1 cellular context compared by ENCODE assay signal in the genomic region with DNA sequence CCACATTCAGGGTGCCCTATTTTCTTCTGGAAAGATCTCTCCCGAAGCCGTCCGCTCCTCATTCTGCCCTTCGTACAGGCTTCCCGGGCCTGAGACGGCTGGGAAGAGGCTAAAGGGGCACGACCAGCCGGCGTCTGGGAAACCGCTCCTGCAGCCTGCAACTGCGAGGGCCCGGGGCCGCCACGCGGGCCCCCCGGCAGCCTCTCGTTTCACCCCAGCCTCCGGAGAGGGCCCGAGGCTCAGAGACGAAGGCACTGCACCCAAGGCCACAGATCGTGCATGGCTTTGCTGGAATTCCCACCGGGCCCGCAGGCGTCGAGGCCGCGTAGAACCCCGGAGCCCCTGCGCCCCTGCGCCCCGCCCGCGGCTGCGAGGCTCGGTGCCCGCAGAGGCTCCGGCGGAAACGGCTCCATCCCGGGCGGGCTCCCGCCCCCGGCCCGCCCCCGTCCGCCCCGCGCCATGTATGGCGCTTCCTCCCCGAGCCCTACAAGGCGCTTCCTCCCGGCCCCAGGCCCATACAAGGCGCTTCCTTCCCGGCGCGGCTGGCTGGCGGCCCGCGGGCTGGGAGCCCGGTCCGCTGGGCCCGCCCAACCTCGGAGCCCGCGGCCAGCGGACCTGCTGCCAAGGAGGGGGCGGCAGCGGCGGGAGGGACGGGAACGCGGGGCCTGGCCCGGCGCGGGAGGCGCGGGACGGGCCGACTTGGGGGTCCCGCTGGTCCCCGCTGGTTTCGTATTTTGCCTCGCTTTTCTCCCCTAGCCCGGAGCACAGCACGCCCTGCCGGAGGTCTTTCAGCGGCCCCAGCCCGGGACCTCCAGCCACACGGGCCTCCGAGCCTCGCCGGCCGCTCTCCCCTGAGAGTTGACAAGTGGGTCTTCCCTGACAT.
A peak's percentile ranks its signal among the peaks of the same experiment; 100 is the strongest.
TF ChIP-seq lines count a peak whose summit lies in the region.

No MANE protein-coding gene starts in this region.

TF ChIP-seq in K562, 482 proteins besides CTCF, POLR2A, EP300 and RAD21 (continued from another document and continues in another):
- TF ChIP-seq UBTF (IDR thresholded peaks at IDR 0.05; ENCODE audit: borderline replicate concordance in 1 of 2, low read depth in 2 of 2, low read length in 2 of 2) (peak; percentile 55 to 72; a peak in 3 of 4 replicates), RBM34 (IDR thresholded peaks at IDR 0.05; ENCODE audit: borderline replicate concordance, insufficient read depth, low read length) (0 out of 2 replicates have a peak, but pooled peaks have one; percentile 44), ZBTB7A (IDR thresholded peaks at IDR 0.05; ENCODE audit: borderline replicate concordance, control insufficient read depth, low read depth, low read length) (peak; percentile 88), HMG20B (CRISPR knock-in tag; IDR thresholded peaks at IDR 0.05) (no peak), TAF1 (IDR thresholded peaks at IDR 0.05; ENCODE audit: control insufficient read depth, extremely low read depth, insufficient read depth, low read length, severe bottlenecking) (peak; percentile 57), EP400 (IDR thresholded peaks at IDR 0.05) (no peak; the same call in 1 of the 2 replicates), ZBTB9 (CRISPR knock-in tag; IDR thresholded peaks at IDR 0.05) (0 out of 2 replicates have a peak, but pooled peaks have one; percentile 15), L3MBTL2 (IDR thresholded peaks at IDR 0.05) (peak; percentile 85), NCOA4 (IDR thresholded peaks at IDR 0.05; ENCODE audit: partially characterized antibody) (no peak), MAZ (CRISPR knock-in tag; conservative IDR thresholded peaks at IDR 0.05 in 1 of 2, IDR thresholded peaks at IDR 0.05 in 1 of 2) (peak; percentile 18 to 67), DDX20 (tag; IDR thresholded peaks at IDR 0.05; ENCODE audit: low read depth) (no peak), SRF (CRISPR knock-in tag; IDR thresholded peaks at IDR 0.05) (peak; percentile 96 to 97), ZNF12 (CRISPR knock-in tag; IDR thresholded peaks at IDR 0.05) (no peak), RBFOX2 (IDR thresholded peaks at IDR 0.05; ENCODE audit: low read depth, low read length) (peak; percentile 92), SPI1 (IDR thresholded peaks at IDR 0.05; ENCODE audit: borderline replicate concordance, low read depth, low read length) (peak; percentile 78; the same call in 1 of the 2 replicates), RFX5 (IDR thresholded peaks at IDR 0.05; ENCODE audit: low read depth, low read length) (no peak)
- TF ChIP-seq, protein P1, sequence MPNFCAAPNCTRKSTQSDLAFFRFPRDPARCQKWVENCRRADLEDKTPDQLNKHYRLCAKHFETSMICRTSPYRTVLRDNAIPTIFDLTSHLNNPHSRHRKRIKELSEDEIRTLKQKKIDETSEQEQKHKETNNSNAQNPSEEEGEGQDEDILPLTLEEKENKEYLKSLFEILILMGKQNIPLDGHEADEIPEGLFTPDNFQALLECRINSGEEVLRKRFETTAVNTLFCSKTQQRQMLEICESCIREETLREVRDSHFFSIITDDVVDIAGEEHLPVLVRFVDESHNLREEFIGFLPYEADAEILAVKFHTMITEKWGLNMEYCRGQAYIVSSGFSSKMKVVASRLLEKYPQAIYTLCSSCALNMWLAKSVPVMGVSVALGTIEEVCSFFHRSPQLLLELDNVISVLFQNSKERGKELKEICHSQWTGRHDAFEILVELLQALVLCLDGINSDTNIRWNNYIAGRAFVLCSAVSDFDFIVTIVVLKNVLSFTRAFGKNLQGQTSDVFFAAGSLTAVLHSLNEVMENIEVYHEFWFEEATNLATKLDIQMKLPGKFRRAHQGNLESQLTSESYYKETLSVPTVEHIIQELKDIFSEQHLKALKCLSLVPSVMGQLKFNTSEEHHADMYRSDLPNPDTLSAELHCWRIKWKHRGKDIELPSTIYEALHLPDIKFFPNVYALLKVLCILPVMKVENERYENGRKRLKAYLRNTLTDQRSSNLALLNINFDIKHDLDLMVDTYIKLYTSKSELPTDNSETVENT (CRISPR knock-in tag; IDR thresholded peaks at IDR 0.05), result peak; percentile 63; the same call in 1 of the 2 replicates
- TF ChIP-seq, protein P2, sequence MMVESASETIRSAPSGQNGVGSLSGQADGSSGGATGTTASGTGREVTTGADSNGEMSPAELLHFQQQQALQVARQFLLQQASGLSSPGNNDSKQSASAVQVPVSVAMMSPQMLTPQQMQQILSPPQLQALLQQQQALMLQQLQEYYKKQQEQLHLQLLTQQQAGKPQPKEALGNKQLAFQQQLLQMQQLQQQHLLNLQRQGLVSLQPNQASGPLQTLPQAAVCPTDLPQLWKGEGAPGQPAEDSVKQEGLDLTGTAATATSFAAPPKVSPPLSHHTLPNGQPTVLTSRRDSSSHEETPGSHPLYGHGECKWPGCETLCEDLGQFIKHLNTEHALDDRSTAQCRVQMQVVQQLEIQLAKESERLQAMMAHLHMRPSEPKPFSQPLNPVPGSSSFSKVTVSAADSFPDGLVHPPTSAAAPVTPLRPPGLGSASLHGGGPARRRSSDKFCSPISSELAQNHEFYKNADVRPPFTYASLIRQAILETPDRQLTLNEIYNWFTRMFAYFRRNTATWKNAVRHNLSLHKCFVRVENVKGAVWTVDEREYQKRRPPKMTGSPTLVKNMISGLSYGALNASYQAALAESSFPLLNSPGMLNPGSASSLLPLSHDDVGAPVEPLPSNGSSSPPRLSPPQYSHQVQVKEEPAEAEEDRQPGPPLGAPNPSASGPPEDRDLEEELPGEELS (CRISPR knock-in tag; IDR thresholded peaks at IDR 0.05; ENCODE audit: borderline replicate concordance), result no peak
- TF ChIP-seq, protein P3, sequence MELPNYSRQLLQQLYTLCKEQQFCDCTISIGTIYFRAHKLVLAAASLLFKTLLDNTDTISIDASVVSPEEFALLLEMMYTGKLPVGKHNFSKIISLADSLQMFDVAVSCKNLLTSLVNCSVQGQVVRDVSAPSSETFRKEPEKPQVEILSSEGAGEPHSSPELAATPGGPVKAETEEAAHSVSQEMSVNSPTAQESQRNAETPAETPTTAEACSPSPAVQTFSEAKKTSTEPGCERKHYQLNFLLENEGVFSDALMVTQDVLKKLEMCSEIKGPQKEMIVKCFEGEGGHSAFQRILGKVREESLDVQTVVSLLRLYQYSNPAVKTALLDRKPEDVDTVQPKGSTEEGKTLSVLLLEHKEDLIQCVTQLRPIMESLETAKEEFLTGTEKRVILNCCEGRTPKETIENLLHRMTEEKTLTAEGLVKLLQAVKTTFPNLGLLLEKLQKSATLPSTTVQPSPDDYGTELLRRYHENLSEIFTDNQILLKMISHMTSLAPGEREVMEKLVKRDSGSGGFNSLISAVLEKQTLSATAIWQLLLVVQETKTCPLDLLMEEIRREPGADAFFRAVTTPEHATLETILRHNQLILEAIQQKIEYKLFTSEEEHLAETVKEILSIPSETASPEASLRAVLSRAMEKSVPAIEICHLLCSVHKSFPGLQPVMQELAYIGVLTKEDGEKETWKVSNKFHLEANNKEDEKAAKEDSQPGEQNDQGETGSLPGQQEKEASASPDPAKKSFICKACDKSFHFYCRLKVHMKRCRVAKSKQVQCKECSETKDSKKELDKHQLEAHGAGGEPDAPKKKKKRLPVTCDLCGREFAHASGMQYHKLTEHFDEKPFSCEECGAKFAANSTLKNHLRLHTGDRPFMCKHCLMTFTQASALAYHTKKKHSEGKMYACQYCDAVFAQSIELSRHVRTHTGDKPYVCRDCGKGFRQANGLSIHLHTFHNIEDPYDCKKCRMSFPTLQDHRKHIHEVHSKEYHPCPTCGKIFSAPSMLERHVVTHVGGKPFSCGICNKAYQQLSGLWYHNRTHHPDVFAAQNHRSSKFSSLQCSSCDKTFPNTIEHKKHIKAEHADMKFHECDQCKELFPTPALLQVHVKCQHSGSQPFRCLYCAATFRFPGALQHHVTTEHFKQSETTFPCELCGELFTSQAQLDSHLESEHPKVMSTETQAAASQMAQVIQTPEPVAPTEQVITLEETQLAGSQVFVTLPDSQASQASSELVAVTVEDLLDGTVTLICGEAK (IDR thresholded peaks at IDR 0.05), result peak; percentile 35
- TF ChIP-seq, protein P3 (CRISPR knock-in tag; IDR thresholded peaks at IDR 0.05), result no peak
- TF ChIP-seq, protein P4, sequence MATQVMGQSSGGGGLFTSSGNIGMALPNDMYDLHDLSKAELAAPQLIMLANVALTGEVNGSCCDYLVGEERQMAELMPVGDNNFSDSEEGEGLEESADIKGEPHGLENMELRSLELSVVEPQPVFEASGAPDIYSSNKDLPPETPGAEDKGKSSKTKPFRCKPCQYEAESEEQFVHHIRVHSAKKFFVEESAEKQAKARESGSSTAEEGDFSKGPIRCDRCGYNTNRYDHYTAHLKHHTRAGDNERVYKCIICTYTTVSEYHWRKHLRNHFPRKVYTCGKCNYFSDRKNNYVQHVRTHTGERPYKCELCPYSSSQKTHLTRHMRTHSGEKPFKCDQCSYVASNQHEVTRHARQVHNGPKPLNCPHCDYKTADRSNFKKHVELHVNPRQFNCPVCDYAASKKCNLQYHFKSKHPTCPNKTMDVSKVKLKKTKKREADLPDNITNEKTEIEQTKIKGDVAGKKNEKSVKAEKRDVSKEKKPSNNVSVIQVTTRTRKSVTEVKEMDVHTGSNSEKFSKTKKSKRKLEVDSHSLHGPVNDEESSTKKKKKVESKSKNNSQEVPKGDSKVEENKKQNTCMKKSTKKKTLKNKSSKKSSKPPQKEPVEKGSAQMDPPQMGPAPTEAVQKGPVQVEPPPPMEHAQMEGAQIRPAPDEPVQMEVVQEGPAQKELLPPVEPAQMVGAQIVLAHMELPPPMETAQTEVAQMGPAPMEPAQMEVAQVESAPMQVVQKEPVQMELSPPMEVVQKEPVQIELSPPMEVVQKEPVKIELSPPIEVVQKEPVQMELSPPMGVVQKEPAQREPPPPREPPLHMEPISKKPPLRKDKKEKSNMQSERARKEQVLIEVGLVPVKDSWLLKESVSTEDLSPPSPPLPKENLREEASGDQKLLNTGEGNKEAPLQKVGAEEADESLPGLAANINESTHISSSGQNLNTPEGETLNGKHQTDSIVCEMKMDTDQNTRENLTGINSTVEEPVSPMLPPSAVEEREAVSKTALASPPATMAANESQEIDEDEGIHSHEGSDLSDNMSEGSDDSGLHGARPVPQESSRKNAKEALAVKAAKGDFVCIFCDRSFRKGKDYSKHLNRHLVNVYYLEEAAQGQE (CRISPR knock-in tag; IDR thresholded peaks at IDR 0.05; ENCODE audit: low read depth), result 0 out of 2 replicates have a peak, but pooled peaks have one; percentile 24
- TF ChIP-seq, protein P5, sequence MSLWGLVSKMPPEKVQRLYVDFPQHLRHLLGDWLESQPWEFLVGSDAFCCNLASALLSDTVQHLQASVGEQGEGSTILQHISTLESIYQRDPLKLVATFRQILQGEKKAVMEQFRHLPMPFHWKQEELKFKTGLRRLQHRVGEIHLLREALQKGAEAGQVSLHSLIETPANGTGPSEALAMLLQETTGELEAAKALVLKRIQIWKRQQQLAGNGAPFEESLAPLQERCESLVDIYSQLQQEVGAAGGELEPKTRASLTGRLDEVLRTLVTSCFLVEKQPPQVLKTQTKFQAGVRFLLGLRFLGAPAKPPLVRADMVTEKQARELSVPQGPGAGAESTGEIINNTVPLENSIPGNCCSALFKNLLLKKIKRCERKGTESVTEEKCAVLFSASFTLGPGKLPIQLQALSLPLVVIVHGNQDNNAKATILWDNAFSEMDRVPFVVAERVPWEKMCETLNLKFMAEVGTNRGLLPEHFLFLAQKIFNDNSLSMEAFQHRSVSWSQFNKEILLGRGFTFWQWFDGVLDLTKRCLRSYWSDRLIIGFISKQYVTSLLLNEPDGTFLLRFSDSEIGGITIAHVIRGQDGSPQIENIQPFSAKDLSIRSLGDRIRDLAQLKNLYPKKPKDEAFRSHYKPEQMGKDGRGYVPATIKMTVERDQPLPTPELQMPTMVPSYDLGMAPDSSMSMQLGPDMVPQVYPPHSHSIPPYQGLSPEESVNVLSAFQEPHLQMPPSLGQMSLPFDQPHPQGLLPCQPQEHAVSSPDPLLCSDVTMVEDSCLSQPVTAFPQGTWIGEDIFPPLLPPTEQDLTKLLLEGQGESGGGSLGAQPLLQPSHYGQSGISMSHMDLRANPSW (CRISPR knock-in tag; IDR thresholded peaks at IDR 0.05), result 0 out of 2 replicates have a peak, but pooled peaks have one; percentile 42
